ENCODE assay signal across 8 cellular contexts in genomic region chr6:135438907-135439535, GRCh38. TPM values are rescaled to one million over a fixed set of nuclear protein-coding genes. Genes with fewer than 3 reads are reported as not detected.
DNase-seq lines count a peak whose midpoint lies in the region; ATAC-seq and TF ChIP-seq lines count a peak whose summit lies in the region.

No MANE protein-coding gene starts in this region.

- WGBS in hepatocyte (ENCODE audit: low lambda C conversion rate, missing lambda C conversion rate): 66% methylated on average over 3 of the region's 3 CpGs

- no peaks in the 10 kb centered on the region for H4K20me1 ChIP-seq in SU-DHL-6 (ENCODE audit: low read depth, low read length)
- no peaks in the 10 kb centered on the region for H4K20me1 ChIP-seq in hepatocyte (ENCODE audit: insufficient read depth, poor library complexity, severe bottlenecking)

- peaks cover 19% of the 10 kb centered on the region; the same call in 1 of the 2 replicates for H3K36me3 ChIP-seq in SU-DHL-6 (ENCODE audit: low read length)
- no peaks in the 10 kb centered on the region for H3K36me3 ChIP-seq in hepatocyte (replicated peaks; ENCODE audit: insufficient read depth, low read depth)

- ATAC-seq in HG02884 (IDR thresholded peaks at IDR 0.05; ENCODE audit: unreplicated experiment): no peak
- ATAC-seq in GM18505 (IDR thresholded peaks at IDR 0.05; ENCODE audit: unreplicated experiment): no peak
- no peak for ATAC-seq in GM21529 (IDR thresholded peaks at IDR 0.05; ENCODE audit: unreplicated experiment)

- no peak overlapping the region for H3K4me2 ChIP-seq in SU-DHL-6 (ENCODE audit: low read depth, low read length, poor library complexity, severe bottlenecking)
- H3K4me2 ChIP-seq in hepatocyte: no peak overlapping the region

- H3K79me2 ChIP-seq in SU-DHL-6 (ENCODE audit: insufficient read depth, low read length): no peaks in the 10 kb centered on the region
- no peaks in the 10 kb centered on the region for H3K79me2 ChIP-seq in hepatocyte

- peak; percentile 19; the same call in 1 of the 2 replicates for TF ChIP-seq RAD21 in Ishikawa (IDR thresholded peaks at IDR 0.05; ENCODE audit: low read depth)

- H3K9ac ChIP-seq in SU-DHL-6 (ENCODE audit: low read length): no peak overlapping the region

- no peak for TF ChIP-seq POLR2A in GM18505 (IDR thresholded peaks at IDR 0.05; ENCODE audit: borderline replicate concordance, extremely low read depth, insufficient read depth, insufficient read length)

- no peaks in the 10 kb centered on the region for H3F3A ChIP-seq in SU-DHL-6 (ENCODE audit: insufficient read depth)

- DNase-seq in A172 (ENCODE audit: low spot score): peak; percentile 37
- peak; percentile 13 for DNase-seq in GM12864 (ENCODE audit: low read depth)
- peak; percentile 20 for DNase-seq in hepatocyte (ENCODE audit: low spot score)

- H3K9me2 ChIP-seq in SU-DHL-6 (replicated peaks; ENCODE audit: insufficient read depth, low read length) (no peaks in the 10 kb centered on the region), hepatocyte (replicated peaks; ENCODE audit: insufficient read depth) (no peaks in the 10 kb centered on the region)

- H3K4me3 ChIP-seq in GM12864 (ENCODE audit: low read depth, low read length): no peak overlapping the region
- no peak overlapping the region for H3K4me3 ChIP-seq in SU-DHL-6 (ENCODE audit: insufficient read depth, low read length, poor library complexity, severe bottlenecking)
- no peak overlapping the region for H3K4me3 ChIP-seq in hepatocyte

- no peaks in the 10 kb centered on the region for H3K9me3 ChIP-seq in SU-DHL-6 (ENCODE audit: insufficient read depth, low read length)
- no peaks in the 10 kb centered on the region for H3K9me3 ChIP-seq in hepatocyte (ENCODE audit: low read depth)

- H3K27ac ChIP-seq in SU-DHL-6 (ENCODE audit: low read depth, low read length): no peak overlapping the region
- H3K27ac ChIP-seq in hepatocyte: no peak overlapping the region

- no peaks in the 10 kb centered on the region for H3K4me1 ChIP-seq in hepatocyte (ENCODE audit: insufficient read depth)

- H3K27me3 ChIP-seq in SU-DHL-6 (ENCODE audit: low read length) (no peaks in the 10 kb centered on the region), hepatocyte (no peaks in the 10 kb centered on the region)

- peak; percentile 53 for TF ChIP-seq CTCF in GM12864 (IDR thresholded peaks at IDR 0.05; ENCODE audit: low read depth, low read length, missing control alignments)
- TF ChIP-seq CTCF in SU-DHL-6 (IDR thresholded peaks at IDR 0.05; ENCODE audit: insufficient read depth, low read length, poor library complexity, severe bottlenecking): peak; percentile 32
- peak; percentile 48 for TF ChIP-seq CTCF in hepatocyte (IDR thresholded peaks at IDR 0.05; ENCODE audit: poor library complexity)

- no peak for TF ChIP-seq EP300 in Ishikawa (IDR thresholded peaks at IDR 0.05; ENCODE audit: borderline replicate concordance)

- H2AFZ ChIP-seq in SU-DHL-6 (ENCODE audit: low read depth, low read length, severe bottlenecking) (no peak overlapping the region), hepatocyte (no peak overlapping the region)

TF ChIP-seq in Ishikawa, 13 proteins besides CTCF, POLR2A, EP300 and RAD21:
- TF ChIP-seq CEBPB (IDR thresholded peaks at IDR 0.05) (no peak), TEAD4 (IDR thresholded peaks at IDR 0.05) (no peak), FOXM1 (IDR thresholded peaks at IDR 0.05; ENCODE audit: borderline replicate concordance, low read depth) (no peak)
- TF ChIP-seq, protein P1, sequence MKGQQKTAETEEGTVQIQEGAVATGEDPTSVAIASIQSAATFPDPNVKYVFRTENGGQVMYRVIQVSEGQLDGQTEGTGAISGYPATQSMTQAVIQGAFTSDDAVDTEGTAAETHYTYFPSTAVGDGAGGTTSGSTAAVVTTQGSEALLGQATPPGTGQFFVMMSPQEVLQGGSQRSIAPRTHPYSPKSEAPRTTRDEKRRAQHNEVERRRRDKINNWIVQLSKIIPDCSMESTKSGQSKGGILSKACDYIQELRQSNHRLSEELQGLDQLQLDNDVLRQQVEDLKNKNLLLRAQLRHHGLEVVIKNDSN (IDR thresholded peaks at IDR 0.05): no peak

RNA-seq across cellular contexts. Expression of gene AHI1, which starts 58.5 kb away (rescaled TPM):
- total RNA-seq in A172 (2014; rRNA removed; shearing (Covaris generic)): 8.0 and 10.0 TPM in 2 replicates
- total RNA-seq in hepatocyte: 14.8 and 15.1 TPM in 2 replicates
- 21.5 and 29.1 TPM in 2 replicates for polyA plus RNA-seq in hepatocyte
